In genomic region chr1:205324781-205325180, GRCh38 we compare ENCODE assay signal across 15 cellular contexts. TPM values are rescaled to one million over a fixed set of nuclear protein-coding genes. Genes with fewer than 3 reads are reported as not detected.
DNase-seq lines count a peak whose midpoint lies in the region; ATAC-seq and TF ChIP-seq lines count a peak whose summit lies in the region.
"Had no signal": no experiment of that assay in that cellular context is flagged by ENCODE, and none has a peak within 500 bp of the region (broad histone marks: within the 10 kb centered on the region; RNA-seq: fewer than 3 reads in every experiment).

No MANE protein-coding gene starts in this region.

- peak overlapping the region; percentile 71 for H3K9ac ChIP-seq in HUES6 (ENCODE audit: low read length)

- H3K4me3 Mint-ChIP-seq in CD4-positive, CD25-positive, alpha-beta regulatory T cell = peak overlapping the region in 3 of 4 donors; percentile 1 to 64 (median 48)
- peak overlapping the region in 2 of 5 experiments; percentile 13 to 25 for H3K4me3 Mint-ChIP-seq in brain
- H3K4me3 Mint-ChIP-seq in progenitor cell of endocrine pancreas (ENCODE audit: low read depth) = no peak overlapping the region

- H3K27ac ChIP-seq in CD4-positive, CD25-positive, alpha-beta regulatory T cell (ENCODE audit: insufficient read depth, low read length, poor library complexity, severe bottlenecking) = no peak overlapping the region
- H3K27ac ChIP-seq in HUES6 (ENCODE audit: low read depth, low read length) (peak overlapping the region; percentile 5; the same call in 1 of the 2 replicates), mesodermal cell (ENCODE audit: low read depth, low read length, severe bottlenecking) (peak overlapping the region; percentile 81)
- H3K27ac ChIP-seq: gastrocnemius medialis, psoas muscle had no signal

- no peaks in the 10 kb centered on the region for H3K27me3 ChIP-seq in CD4-positive, CD25-positive, alpha-beta regulatory T cell (ENCODE audit: control insufficient read depth, insufficient read depth, low read length)
- H3K27me3 ChIP-seq in HUES6 (ENCODE audit: control insufficient read depth, insufficient read depth, low read length) = no peaks in the 10 kb centered on the region
- H3K27me3 ChIP-seq: gastrocnemius medialis had no signal

- ATAC-seq in CD4-positive, CD25-positive, alpha-beta regulatory T cell (ENCODE audit: low read depth in 2 of 2) = no peak
- ATAC-seq in HG03354 (IDR thresholded peaks at IDR 0.05; ENCODE audit: poor library complexity, severe bottlenecking, unreplicated experiment) = no peak
- ATAC-seq: stimulated activated naive CD8-positive, alpha-beta T cell treated with anti-CD3 and anti-CD28 coated beads, Interleukin-15, Interleukin-2, amounts not matched to agents 100 U/mL and 50 U/mL, for 24 hours had no signal

- H3K4me1 ChIP-seq in CD4-positive, CD25-positive, alpha-beta regulatory T cell (ENCODE audit: control insufficient read depth, insufficient read depth, low read length, poor library complexity, severe bottlenecking) = peaks cover 24% of the 10 kb centered on the region
- H3K4me1 ChIP-seq in HUES6 (ENCODE audit: control insufficient read depth, insufficient read depth, low read length) = peaks cover 24% of the 10 kb centered on the region
- H3K4me1 ChIP-seq in mesodermal cell (ENCODE audit: control insufficient read depth, insufficient read depth, low read length, poor library complexity, severe bottlenecking) = peaks cover 16% of the 10 kb centered on the region

- H3K27me3 Mint-ChIP-seq in CD4-positive, CD25-positive, alpha-beta regulatory T cell = peaks cover 28% of the 10 kb centered on the region
- peaks cover 4% of the 10 kb centered on the region for H3K27me3 Mint-ChIP-seq in brain
- H3K27me3 Mint-ChIP-seq in progenitor cell of endocrine pancreas = peaks cover 32% of the 10 kb centered on the region

- in situ Hi-C loops in KBM-7 (cut with MboI; ENCODE audit: low pct_unique_long_range_greater_than_20kb, low sequenced_read_pairs) = loop anchor here (10.0 kb wide), 1 partner anchor 50 kb away; no protein-coding TSS in a partner anchor

- H3K4me1 Mint-ChIP-seq in CD4-positive, CD25-positive, alpha-beta regulatory T cell = peaks cover 7 to 50% (median 26%) of the 10 kb centered on the region in 4 donors
- H3K4me1 Mint-ChIP-seq in brain (peaks cover 31% of the 10 kb centered on the region), progenitor cell of endocrine pancreas (ENCODE audit: low read depth) (peaks cover 12% of the 10 kb centered on the region)

- peak overlapping the region in 1 of 3 donors; percentile 90 for H3K27ac Mint-ChIP-seq in CD4-positive, CD25-positive, alpha-beta regulatory T cell
- H3K27ac Mint-ChIP-seq in brain = peak overlapping the region in 4 of 5 experiments; percentile 54 to 95 (median 80)
- no peak overlapping the region for H3K27ac Mint-ChIP-seq in progenitor cell of endocrine pancreas

- no peaks in the 10 kb centered on the region for H3K9me3 Mint-ChIP-seq in CD4-positive, CD25-positive, alpha-beta regulatory T cell
- H3K9me3 Mint-ChIP-seq in brain (peaks cover 0 to 2% (median 0%) of the 10 kb centered on the region in 5 experiments), progenitor cell of endocrine pancreas (ENCODE audit: low read depth) (no peaks in the 10 kb centered on the region)

- DNase-seq in CD4-positive, CD25-positive, alpha-beta regulatory T cell = no peak
- DNase-seq in KBM-7 (no peak), progenitor cell of endocrine pancreas (ENCODE audit: low spot score, unreplicated experiment) (no peak), ecto neural progenitor cell (ENCODE audit: low spot score) (no peak)
- DNase-seq: activated naive CD4-positive, alpha-beta T cell; psoas muscle; stimulated activated CD4-positive, alpha-beta T cell treated with anti-CD3 and anti-CD28 coated beads, Interleukin-4, amount 100 ng/mL, for 1 hour had no signal

- 56% methylated on average over 1 of the region's 6 CpGs; no CpG with 5 or more reads in 1 of the 2 experiments for WGBS in mesodermal cell (ENCODE audit: insufficient coverage in 2 of 2), 2 experiments

- H3K9me3 ChIP-seq in CD4-positive, CD25-positive, alpha-beta regulatory T cell (ENCODE audit: control insufficient read depth in 2 of 2, low read length in 2 of 2) = no peaks in the 10 kb centered on the region
- no peaks in the 10 kb centered on the region for H3K9me3 ChIP-seq in HUES6 (ENCODE audit: control insufficient read depth, insufficient read depth, low read depth, low read length)
- H3K9me3 ChIP-seq in mesodermal cell (ENCODE audit: control insufficient read depth, low read length) = no peaks in the 10 kb centered on the region
- H3K9me3 ChIP-seq: gastrocnemius medialis, psoas muscle had no signal

- no peaks in the 10 kb centered on the region for H3K36me3 ChIP-seq in CD4-positive, CD25-positive, alpha-beta regulatory T cell (ENCODE audit: control insufficient read depth, insufficient read depth, low read length)
- peaks cover 5% of the 10 kb centered on the region for H3K36me3 ChIP-seq in HUES6 (ENCODE audit: control insufficient read depth, insufficient read depth, low read length)
- no peaks in the 10 kb centered on the region for H3K36me3 ChIP-seq in mesodermal cell (ENCODE audit: control insufficient read depth, insufficient read depth, low read length)
- H3K36me3 ChIP-seq: gastrocnemius medialis had no signal

- no peak overlapping the region for H3K4me3 ChIP-seq in CD4-positive, CD25-positive, alpha-beta regulatory T cell (ENCODE audit: low read depth, low read length)
- no peak overlapping the region for H3K4me3 ChIP-seq in HUES6 (ENCODE audit: low read depth, low read length)
- H3K4me3 ChIP-seq in mesodermal cell (ENCODE audit: extremely low read depth, insufficient read depth, low read length, poor library complexity, severe bottlenecking) = no peak overlapping the region
- H3K4me3 ChIP-seq: gastrocnemius medialis, psoas muscle had no signal

- H3K36me3 Mint-ChIP-seq in CD4-positive, CD25-positive, alpha-beta regulatory T cell = peaks cover 13% of the 10 kb centered on the region
- H3K36me3 Mint-ChIP-seq in brain (no peaks in the 10 kb centered on the region), progenitor cell of endocrine pancreas (ENCODE audit: insufficient read depth) (no peaks in the 10 kb centered on the region)

- no peak for TF ChIP-seq CTCF in brain (conservative IDR thresholded peaks at IDR 0.05)
- no peak for TF ChIP-seq CTCF in progenitor cell of endocrine pancreas (IDR thresholded peaks at IDR 0.05; ENCODE audit: unreplicated experiment)

RNA-seq across cellular contexts. Expression of gene NUAK2, which starts 3.2 kb away (rescaled TPM):
- total RNA-seq in CD4-positive, CD25-positive, alpha-beta regulatory T cell = 9.9 TPM
- polyA plus RNA-seq in CD4-positive, CD25-positive, alpha-beta regulatory T cell = 10 to 100 TPM; 13.2 to 41.3 (median 25.4) TPM
- polyA plus RNA-seq in brain (ENCODE audit: insufficient read depth, low read depth, low replicate concordance) = 14.4 TPM
- polyA plus RNA-seq in mesodermal cell (2013, experiment 1 of 2) = 10.4 TPM
- 8.3 TPM for polyA plus RNA-seq in mesodermal cell (2013, experiment 2 of 2)
- 4.5 and 5.6 TPM in 2 replicates for total RNA-seq in progenitor cell of endocrine pancreas

RNA-seq across cellular contexts. Expression of gene KLHDC8A, which starts 31.9 kb away (rescaled TPM):
- not detected for total RNA-seq in CD4-positive, CD25-positive, alpha-beta regulatory T cell
- under 1 TPM in 1 of 4 donors, not detected in 3; 0.06 TPM for polyA plus RNA-seq in CD4-positive, CD25-positive, alpha-beta regulatory T cell
- polyA plus RNA-seq in brain (ENCODE audit: insufficient read depth, low read depth, low replicate concordance) = 11.4 TPM
- 5.5 TPM for polyA plus RNA-seq in mesodermal cell (2013, experiment 1 of 2)
- polyA plus RNA-seq in mesodermal cell (2013, experiment 2 of 2) = 2.7 TPM
- 0.18 and 0.36 TPM in 2 replicates for total RNA-seq in progenitor cell of endocrine pancreas
- total RNA-seq: dermis microvascular lymphatic vessel endothelial cell; gastrocnemius medialis; psoas muscle; T-helper 2 cell treated with Interferon-gamma antibody and Interleukin-4, amounts not matched to agents 100 ng/mL and 5 ng/mL, for 36 hours had no signal
